In the genomic region with DNA sequence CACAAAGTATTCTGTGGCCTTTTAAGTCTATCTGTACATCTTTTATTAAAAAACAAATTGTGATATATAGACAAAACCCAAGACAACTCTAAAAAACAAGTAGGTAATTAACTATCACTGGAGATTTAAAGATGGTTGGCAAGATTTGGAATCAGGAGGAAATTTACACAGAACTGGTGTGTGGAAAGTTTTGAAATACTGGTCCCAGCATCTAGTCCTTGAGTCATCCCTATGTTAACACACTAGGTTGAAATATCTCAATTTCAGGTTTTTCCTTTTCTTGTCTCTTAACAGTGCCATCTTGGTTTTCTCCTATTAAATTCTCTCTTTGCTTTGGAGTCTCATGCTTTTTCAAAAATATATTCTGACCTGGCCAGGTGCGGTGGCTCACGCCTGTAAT, we compare ENCODE assay signal across 20 cellular contexts. TPM values are rescaled to one million over a fixed set of nuclear protein-coding genes. Genes with fewer than 3 reads are reported as not detected.
"Had no signal": no experiment of that assay in that cellular context is flagged by ENCODE, and none has a peak within 500 bp of the region (broad histone marks: within the 10 kb centered on the region; RNA-seq: fewer than 3 reads in every experiment).

No MANE protein-coding gene starts in this region.

- DNase-seq: activated CD4-positive, alpha-beta T cell treated with anti-CD3 and anti-CD28 coated beads, Interleukin-2, amount 50 U/mL, for 1 hour; activated CD4-positive, CD25-positive, alpha-beta regulatory T cell treated with anti-CD3 and anti-CD28 coated beads, Interleukin-2, amount 50 U/mL, for 72 hours; activated CD8-positive, alpha-beta memory T cell treated with anti-CD3 and anti-CD28 coated beads, Interleukin-2, amount 50 U/mL, for 4 hours; activated naive CD4-positive, alpha-beta T cell treated with anti-CD3 and anti-CD28 coated beads for 36 hours; activated T-cell treated with anti-CD3 and anti-CD28 coated beads, Interleukin-2, amount 50 U/mL, for 4 hours; aorta; brain microvascular endothelial cell; central memory CD4-positive, alpha-beta T cell; dorsolateral prefrontal cortex; head of caudate nucleus; kidney glomerular epithelial cell; left ventricle myocardium superior; naive thymus-derived CD8-positive, alpha-beta T cell; stimulated activated CD4-positive, alpha-beta T cell treated with anti-CD3 and anti-CD28 coated beads, Interleukin-2, amount 100 ng/mL, for 24 hours; upper lobe of right lung had no signal

- H3K4me3 Mint-ChIP-seq: activated naive CD4-positive, alpha-beta T cell treated with anti-CD3 and anti-CD28 coated beads for 36 hours; activated T-cell treated with anti-CD3 and anti-CD28 coated beads, Interleukin-2, amount 50 U/mL, for 4 hours; naive thymus-derived CD8-positive, alpha-beta T cell; stimulated activated naive CD8-positive, alpha-beta T cell treated with anti-CD3 and anti-CD28 coated beads, Interleukin-15, Interleukin-2, amounts not matched to agents 100 ng/mL and 50 ng/mL, for 24 hours; T-helper 1 cell treated with Interleukin-12 subunit alpha and Interleukin-12 subunit beta and Interleukin-4 antibody, amounts not matched to agents 30 μg/mL and 1 μg/mL, for 36 hours had no signal

- H3K27me3 ChIP-seq: brain microvascular endothelial cell, dorsolateral prefrontal cortex, right atrium auricular region, upper lobe of right lung had no signal

- H3K9me3 ChIP-seq: prostate gland, right atrium auricular region, upper lobe of right lung had no signal

- H3K36me3 Mint-ChIP-seq: naive thymus-derived CD8-positive, alpha-beta T cell had no signal

- H3K9me3 Mint-ChIP-seq: activated naive CD4-positive, alpha-beta T cell treated with anti-CD3 and anti-CD28 coated beads for 36 hours; activated T-cell treated with anti-CD3 and anti-CD28 coated beads, Interleukin-2, amount 50 U/mL, for 4 hours; naive thymus-derived CD8-positive, alpha-beta T cell; stimulated activated naive CD8-positive, alpha-beta T cell treated with anti-CD3 and anti-CD28 coated beads, Interleukin-15, Interleukin-2, amounts not matched to agents 100 ng/mL and 50 ng/mL, for 24 hours; T-helper 1 cell treated with Interleukin-12 subunit alpha and Interleukin-12 subunit beta and Interleukin-4 antibody, amounts not matched to agents 30 μg/mL and 1 μg/mL, for 36 hours had no signal

- H3K27ac ChIP-seq: prostate gland, VCaP had no signal

- H3K27ac Mint-ChIP-seq: activated naive CD4-positive, alpha-beta T cell treated with anti-CD3 and anti-CD28 coated beads for 36 hours; naive thymus-derived CD8-positive, alpha-beta T cell; stimulated activated naive CD8-positive, alpha-beta T cell treated with anti-CD3 and anti-CD28 coated beads, Interleukin-15, Interleukin-2, amounts not matched to agents 100 ng/mL and 50 ng/mL, for 24 hours; T-helper 1 cell treated with Interleukin-12 subunit alpha and Interleukin-12 subunit beta and Interleukin-4 antibody, amounts not matched to agents 30 μg/mL and 1 μg/mL, for 36 hours had no signal

- H3K4me3 ChIP-seq: dorsolateral prefrontal cortex, prostate gland, right atrium auricular region, upper lobe of right lung had no signal

- H3K36me3 ChIP-seq: brain microvascular endothelial cell, prostate gland, right atrium auricular region, upper lobe of right lung had no signal

- ATAC-seq: activated T-cell treated with anti-CD3 and anti-CD28 coated beads, Interleukin-2, amount 50 U/mL, for 4 hours; left ventricle myocardium superior; naive thymus-derived CD8-positive, alpha-beta T cell; upper lobe of right lung had no signal

RNA-seq across cellular contexts. Expression of gene SASH1, which starts 27.5 kb away (rescaled TPM):
- total RNA-seq: activated naive CD4-positive, alpha-beta T cell treated with anti-CD3 and anti-CD28 coated beads for 36 hours; naive thymus-derived CD8-positive, alpha-beta T cell had no signal
- polyA plus RNA-seq: naive thymus-derived CD8-positive, alpha-beta T cell had no signal
